ENCODE assay signal across 18 cellular contexts in the genomic region with DNA sequence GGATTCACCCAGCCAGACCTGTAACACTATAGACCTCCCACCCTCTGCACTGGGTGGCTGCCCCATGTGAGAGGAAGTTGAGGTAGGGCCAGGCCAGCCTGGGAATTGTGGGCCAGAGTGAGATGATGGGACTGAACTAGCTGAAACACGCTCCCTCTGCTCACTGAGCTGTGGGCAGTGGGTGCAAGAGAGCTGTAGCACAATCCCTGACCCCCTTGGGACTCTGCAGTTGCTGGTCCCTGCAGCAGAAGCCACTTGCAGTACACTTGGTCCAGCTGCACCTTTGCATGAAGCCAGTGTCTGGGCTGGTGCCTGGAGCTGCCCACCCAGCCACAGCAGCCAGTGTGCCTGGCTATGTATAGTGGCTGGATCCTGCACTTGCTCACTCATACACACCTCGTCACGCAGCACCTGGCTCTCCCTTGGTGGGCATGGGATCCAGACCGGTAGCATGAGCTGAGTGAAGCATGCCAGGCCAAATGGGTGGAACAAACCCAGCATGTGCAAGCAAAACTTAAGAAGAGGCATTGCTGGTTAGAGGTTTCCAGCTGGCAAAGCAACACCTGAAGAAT.
DNase-seq lines count a peak whose midpoint lies in the region; ATAC-seq and TF ChIP-seq lines count a peak whose summit lies in the region.
"Had no signal": no experiment of that assay in that cellular context is flagged by ENCODE, and none has a peak within 500 bp of the region (broad histone marks: within the 10 kb centered on the region; RNA-seq: fewer than 3 reads in every experiment).

No MANE protein-coding gene starts in this region.

- H3K27me3 Mint-ChIP-seq in chondrocyte (ENCODE audit: low read depth) = peaks cover 2% of the 10 kb centered on the region
- H3K27me3 Mint-ChIP-seq: CD4-positive, CD25-positive, alpha-beta regulatory T cell; CD8-positive, alpha-beta memory T cell had no signal

- no peaks in the 10 kb centered on the region for H3K4me1 Mint-ChIP-seq in chondrocyte (ENCODE audit: low read depth)
- H3K4me1 Mint-ChIP-seq in stimulated activated effector memory CD8-positive, alpha-beta T cell treated with anti-CD3 and anti-CD28 coated beads, Interleukin-12 subunit alpha, Interleukin-12 subunit beta, amount 100 ng/mL, for 72 hours = no peaks in the 10 kb centered on the region
- H3K4me1 Mint-ChIP-seq: CD4-positive, CD25-positive, alpha-beta regulatory T cell; CD8-positive, alpha-beta memory T cell; GM23338 had no signal

- no peaks in the 10 kb centered on the region for H3K79me2 ChIP-seq in smooth muscle cell (ENCODE audit: low read depth)

- no peak overlapping the region for H2AFZ ChIP-seq in smooth muscle cell (ENCODE audit: low read depth)
- H2AFZ ChIP-seq: GM23338 had no signal

- H3K4me2 ChIP-seq in smooth muscle cell = no peak overlapping the region
- H3K4me2 ChIP-seq: GM23338 had no signal

- DNase-seq in chondrocyte (ENCODE audit: low spot score) = peak; percentile 57
- peak; percentile 76 for DNase-seq in mesenteric fat pad (ENCODE audit: low spot score)
- no peak for DNase-seq in stimulated activated effector memory CD8-positive, alpha-beta T cell treated with anti-CD3 and anti-CD28 coated beads, Interleukin-12 subunit alpha, Interleukin-12 subunit beta, amount 100 ng/mL, for 72 hours (ENCODE audit: low spot score in 2 of 2)
- no peak for DNase-seq in SJCRH30
- DNase-seq in NCI-H748 (lab: John Stamatoyannopoulos, UW; ENCODE audit: unreplicated experiment) = no peak
- DNase-seq in smooth muscle cell (lab: John Stamatoyannopoulos, UW; ENCODE audit: unreplicated experiment) = no peak
- DNase-seq: ACHN; BE2C; C1 segment of cervical spinal cord; CD4-positive, CD25-positive, alpha-beta regulatory T cell; CD8-positive, alpha-beta memory T cell; COR-L47; H7; HFFc6; IMR-90 had no signal

- H3K9me3 Mint-ChIP-seq in chondrocyte (ENCODE audit: low read depth) = no peaks in the 10 kb centered on the region
- peaks cover 5% of the 10 kb centered on the region for H3K9me3 Mint-ChIP-seq in stimulated activated effector memory CD8-positive, alpha-beta T cell treated with anti-CD3 and anti-CD28 coated beads, Interleukin-12 subunit alpha, Interleukin-12 subunit beta, amount 100 ng/mL, for 72 hours

- H3K27me3 ChIP-seq in SJCRH30 = no peaks in the 10 kb centered on the region
- no peaks in the 10 kb centered on the region for H3K27me3 ChIP-seq in smooth muscle cell (ENCODE audit: low read depth)
- H3K27me3 ChIP-seq: BE2C had no signal

- H3K27ac Mint-ChIP-seq in chondrocyte (ENCODE audit: unreplicated experiment) = no peak overlapping the region
- no peak overlapping the region for H3K27ac Mint-ChIP-seq in stimulated activated effector memory CD8-positive, alpha-beta T cell treated with anti-CD3 and anti-CD28 coated beads, Interleukin-12 subunit alpha, Interleukin-12 subunit beta, amount 100 ng/mL, for 72 hours
- H3K27ac Mint-ChIP-seq: CD4-positive, CD25-positive, alpha-beta regulatory T cell; CD8-positive, alpha-beta memory T cell; GM23338; HFFc6 had no signal

- H3K9me3 ChIP-seq in SJCRH30 (replicated peaks) = no peaks in the 10 kb centered on the region
- no peaks in the 10 kb centered on the region for H3K9me3 ChIP-seq in smooth muscle cell (replicated peaks; ENCODE audit: low read depth)
- H3K9me3 ChIP-seq: BE2C had no signal

- no peaks in the 10 kb centered on the region for H3K4me1 ChIP-seq in SJCRH30
- H3K4me1 ChIP-seq in smooth muscle cell (ENCODE audit: low read depth) = no peaks in the 10 kb centered on the region
- H3K4me1 ChIP-seq: BE2C had no signal

- no peaks in the 10 kb centered on the region for H3F3A ChIP-seq in smooth muscle cell (ENCODE audit: low read depth)

- ATAC-seq in stimulated activated effector memory CD8-positive, alpha-beta T cell treated with anti-CD3 and anti-CD28 coated beads, Interleukin-12 subunit alpha, Interleukin-12 subunit beta, amount 100 ng/mL, for 72 hours = peak; percentile 8
- ATAC-seq: GM23338, HCT116 had no signal

- H3K27ac ChIP-seq in SJCRH30 (no peak overlapping the region), smooth muscle cell (ENCODE audit: low read depth) (no peak overlapping the region)
- H3K27ac ChIP-seq: HL-60 had no signal

- no peaks in the 10 kb centered on the region for H3K36me3 ChIP-seq in SJCRH30
- no peaks in the 10 kb centered on the region for H3K36me3 ChIP-seq in smooth muscle cell (ENCODE audit: low read depth)
- H3K36me3 ChIP-seq: BE2C had no signal

- TF ChIP-seq CTCF in chondrocyte (IDR thresholded peaks at IDR 0.05) (no peak), smooth muscle cell (IDR thresholded peaks at IDR 0.05; ENCODE audit: borderline replicate concordance, insufficient read depth, poor library complexity, severe bottlenecking) (no peak)

- no peaks in the 10 kb centered on the region for H3K36me3 Mint-ChIP-seq in chondrocyte (ENCODE audit: low read depth)
- H3K36me3 Mint-ChIP-seq in stimulated activated effector memory CD8-positive, alpha-beta T cell treated with anti-CD3 and anti-CD28 coated beads, Interleukin-12 subunit alpha, Interleukin-12 subunit beta, amount 100 ng/mL, for 72 hours = no peaks in the 10 kb centered on the region
- H3K36me3 Mint-ChIP-seq: CD4-positive, CD25-positive, alpha-beta regulatory T cell; CD8-positive, alpha-beta memory T cell had no signal

- H4K20me1 ChIP-seq in smooth muscle cell (ENCODE audit: low read depth) = no peaks in the 10 kb centered on the region

- no peak overlapping the region for H3K4me3 Mint-ChIP-seq in chondrocyte (ENCODE audit: unreplicated experiment)
- H3K4me3 Mint-ChIP-seq in stimulated activated effector memory CD8-positive, alpha-beta T cell treated with anti-CD3 and anti-CD28 coated beads, Interleukin-12 subunit alpha, Interleukin-12 subunit beta, amount 100 ng/mL, for 72 hours = no peak overlapping the region
- H3K4me3 Mint-ChIP-seq: CD4-positive, CD25-positive, alpha-beta regulatory T cell; CD8-positive, alpha-beta memory T cell; GM23338; HFFc6 had no signal

- no peak overlapping the region for H3K4me3 ChIP-seq in SJCRH30
- no peak overlapping the region for H3K4me3 ChIP-seq in smooth muscle cell
- H3K4me3 ChIP-seq: GM23338 had no signal

- no peak overlapping the region for H3K9ac ChIP-seq in smooth muscle cell (ENCODE audit: low read depth)

- WGBS in smooth muscle cell (ENCODE audit: low lambda C conversion rate) = 92% methylated on average over 4 of the region's 4 CpGs

Comparison
In these comparisons a context has a peak if more than half of its experiments do, and no peak if none do; other contexts are left out.
1. DNase-seq: peak in chondrocyte (single experiment) and mesenteric fat pad (single experiment); none in stimulated activated effector memory CD8-positive, alpha-beta T cell treated with anti-CD3 and anti-CD28 coated beads, Interleukin-12 subunit alpha, Interleukin-12 subunit beta, amount 100 ng/mL, for 72 hours (0 of 2), SJCRH30 (0 of 2), NCI-H748 (single experiment) and smooth muscle cell (single experiment).